In the genomic region with DNA sequence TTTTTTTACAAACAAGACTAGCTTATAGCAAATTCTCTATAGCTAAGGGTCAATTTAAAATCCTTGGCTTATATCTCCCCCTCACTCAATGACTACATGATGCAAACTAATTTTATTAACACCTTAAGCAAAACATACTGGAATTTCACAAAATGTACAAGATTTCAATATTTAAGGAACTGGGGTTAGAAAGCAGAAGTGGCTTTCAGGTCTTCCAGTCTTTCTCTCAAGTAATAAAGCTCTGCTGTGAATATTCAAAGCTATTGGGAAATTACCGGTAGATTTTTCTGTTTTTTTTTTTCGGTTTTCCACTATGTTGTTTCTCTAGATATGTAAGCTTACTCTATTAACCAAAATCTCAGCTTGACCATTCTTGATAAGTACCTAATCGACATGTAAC, we compare ENCODE assay signal across 11 cellular contexts. TPM values are rescaled to one million over a fixed set of nuclear protein-coding genes. Genes with fewer than 3 reads are reported as not detected.
DNase-seq lines count a peak whose midpoint lies in the region; ATAC-seq, FAIRE-seq and TF ChIP-seq lines count a peak whose summit lies in the region.
"Had no signal": no experiment of that assay in that cellular context is flagged by ENCODE, and none has a peak within 500 bp of the region (broad histone marks: within the 10 kb centered on the region; RNA-seq: fewer than 3 reads in every experiment).

No MANE protein-coding gene starts in this region.

- ATAC-seq in effector memory CD8-positive, alpha-beta T cell (replicated peaks): no peak
- ATAC-seq in GM18870 (IDR thresholded peaks at IDR 0.05; ENCODE audit: unreplicated experiment) (no peak), HG03039 (IDR thresholded peaks at IDR 0.05; ENCODE audit: unreplicated experiment) (no peak)
- ATAC-seq: activated CD4-positive, alpha-beta T cell treated with anti-CD3 and anti-CD28 coated beads for 36 hours had no signal

- no peaks in the 10 kb centered on the region for H3K9me3 Mint-ChIP-seq in effector memory CD8-positive, alpha-beta T cell
- H3K9me3 Mint-ChIP-seq in progenitor cell of endocrine pancreas (ENCODE audit: low read depth): no peaks in the 10 kb centered on the region

- H3K79me2 ChIP-seq in DOHH2 (ENCODE audit: control insufficient read depth, low read length) (peaks cover 64% of the 10 kb centered on the region), Loucy (ENCODE audit: insufficient read depth, low read length) (peaks cover 57% of the 10 kb centered on the region)

- H3K36me3 ChIP-seq in DOHH2 (ENCODE audit: control insufficient read depth, low read length) (peaks cover 89% of the 10 kb centered on the region), Loucy (ENCODE audit: insufficient read depth, low read length) (peaks cover 15% of the 10 kb centered on the region; the same call in 1 of the 2 replicates)

- no peak for TF ChIP-seq CTCF in DOHH2 (IDR thresholded peaks at IDR 0.05; ENCODE audit: low read depth, low read length, poor library complexity, severe bottlenecking)
- no peak for TF ChIP-seq CTCF in Loucy (conservative IDR thresholded peaks at IDR 0.05; ENCODE audit: low read length)
- TF ChIP-seq CTCF in progenitor cell of endocrine pancreas (IDR thresholded peaks at IDR 0.05; ENCODE audit: unreplicated experiment): no peak
- TF ChIP-seq CTCF in D721Med (IDR thresholded peaks at IDR 0.05; ENCODE audit: insufficient read depth, missing control alignments): no peak

- FAIRE-seq in D721Med (lab: Jason Lieb, UNC): no peak
- FAIRE-seq: RCC 7860 had no signal

- peaks cover 26 to 35% of the 10 kb centered on the region in 2 donors for H3K4me1 Mint-ChIP-seq in effector memory CD8-positive, alpha-beta T cell (ENCODE audit: low read depth in 2 of 2)
- peaks cover 33% of the 10 kb centered on the region for H3K4me1 Mint-ChIP-seq in progenitor cell of endocrine pancreas (ENCODE audit: low read depth)

- peak overlapping the region; percentile 97 for H3K9ac ChIP-seq in Loucy (ENCODE audit: low read depth, low read length, poor library complexity, severe bottlenecking)

- H3K4me2 ChIP-seq in DOHH2 (ENCODE audit: low read length) (peak overlapping the region; percentile 98), Loucy (ENCODE audit: low read depth, low read length, poor library complexity, severe bottlenecking) (peak overlapping the region; percentile 89)

- H3K9me2 ChIP-seq in DOHH2 (replicated peaks; ENCODE audit: control insufficient read depth, low read length) (no peaks in the 10 kb centered on the region), Loucy (replicated peaks; ENCODE audit: low read depth, low read length) (no peaks in the 10 kb centered on the region)

- H3K36me3 Mint-ChIP-seq in effector memory CD8-positive, alpha-beta T cell (ENCODE audit: insufficient read depth): peaks cover 38% of the 10 kb centered on the region
- peaks cover 16% of the 10 kb centered on the region for H3K36me3 Mint-ChIP-seq in progenitor cell of endocrine pancreas (ENCODE audit: insufficient read depth)

- H3K4me3 ChIP-seq in DOHH2 (ENCODE audit: low read length) (peak overlapping the region; percentile 87), Loucy (ENCODE audit: low read length, poor library complexity, severe bottlenecking) (peak overlapping the region; percentile 81)

- no peak for DNase-seq in effector memory CD8-positive, alpha-beta T cell
- no peak for DNase-seq in progenitor cell of endocrine pancreas (ENCODE audit: low spot score, unreplicated experiment)
- no peak for DNase-seq in SW480 (ENCODE audit: low spot score)
- DNase-seq in D721Med (ENCODE audit: insufficient read length, low spot score): no peak
- DNase-seq: activated CD4-positive, alpha-beta T cell treated with anti-CD3 and anti-CD28 coated beads for 36 hours; NCI-H1930 had no signal

- H4K20me1 ChIP-seq in DOHH2 (ENCODE audit: control insufficient read depth, insufficient read depth, low read depth, low read length): peaks cover 39% of the 10 kb centered on the region; the same call in 1 of the 2 replicates
- peaks cover 46% of the 10 kb centered on the region for H4K20me1 ChIP-seq in Loucy (ENCODE audit: insufficient read depth, low read length, poor library complexity, severe bottlenecking)

- H3K9me3 ChIP-seq in DOHH2 (ENCODE audit: control insufficient read depth, insufficient read depth, low read length): no peaks in the 10 kb centered on the region
- no peaks in the 10 kb centered on the region for H3K9me3 ChIP-seq in Loucy (ENCODE audit: insufficient read depth, low read depth, low read length)

- no peaks in the 10 kb centered on the region for H3K27me3 Mint-ChIP-seq in effector memory CD8-positive, alpha-beta T cell
- H3K27me3 Mint-ChIP-seq in progenitor cell of endocrine pancreas: no peaks in the 10 kb centered on the region
- H3K27me3 Mint-ChIP-seq: activated CD4-positive, alpha-beta T cell treated with anti-CD3 and anti-CD28 coated beads for 36 hours had no signal

- H3K4me3 Mint-ChIP-seq in effector memory CD8-positive, alpha-beta T cell: peak overlapping the region in 1 of 2 donors; percentile 60
- peak overlapping the region; percentile 13 for H3K4me3 Mint-ChIP-seq in progenitor cell of endocrine pancreas (ENCODE audit: low read depth)

- H3K27me3 ChIP-seq in DOHH2 (ENCODE audit: control insufficient read depth, low read length) (no peaks in the 10 kb centered on the region), Loucy (ENCODE audit: insufficient read depth, low read length, poor library complexity, severe bottlenecking) (no peaks in the 10 kb centered on the region)

- peaks cover 40% of the 10 kb centered on the region for H3K4me1 ChIP-seq in DOHH2 (ENCODE audit: control insufficient read depth, low read length)
- peaks cover 46% of the 10 kb centered on the region for H3K4me1 ChIP-seq in Loucy (ENCODE audit: insufficient read depth, low read length, poor library complexity, severe bottlenecking)

- no peak overlapping the region; the same call in 1 of the 2 replicates for H3K27ac ChIP-seq in DOHH2 (ENCODE audit: low read depth, low read length)

- H3F3A ChIP-seq in DOHH2 (ENCODE audit: control insufficient read depth, insufficient read depth) (peaks cover 28% of the 10 kb centered on the region), Loucy (ENCODE audit: low read depth) (no peaks in the 10 kb centered on the region)

- peak overlapping the region; percentile 0 to 57 for H3K27ac Mint-ChIP-seq in effector memory CD8-positive, alpha-beta T cell
- no peak overlapping the region for H3K27ac Mint-ChIP-seq in progenitor cell of endocrine pancreas

- H2AFZ ChIP-seq in Loucy (ENCODE audit: low read length): no peak overlapping the region

RNA-seq across cellular contexts. Expression of a gene that starts 3.9 kb away (rescaled TPM):
- 29.7 and 30.4 TPM in 2 replicates for total RNA-seq in progenitor cell of endocrine pancreas

RNA-seq across cellular contexts. Expression of a gene that starts 4.3 kb away (rescaled TPM):
- 43.8 and 46.9 TPM in 2 replicates for total RNA-seq in progenitor cell of endocrine pancreas

RNA-seq across cellular contexts. Expression of a gene that starts 44.1 kb away (rescaled TPM):
- 16.4 and 17.1 TPM in 2 replicates for total RNA-seq in progenitor cell of endocrine pancreas
